In genomic region chr15:72487070-72487797, GRCh38 we compare ENCODE assay signal across 1 cellular context.
TF ChIP-seq lines count a peak whose summit lies in the region.

No MANE protein-coding gene starts in this region.

TF ChIP-seq in IMR-90, 13 proteins besides CTCF, POLR2A, EP300 and RAD21 (continued from another document):
- TF ChIP-seq USF2 (IDR thresholded peaks at IDR 0.05; ENCODE audit: low read depth, low read length) = no peak
- no peak for TF ChIP-seq CEBPB (IDR thresholded peaks at IDR 0.05; ENCODE audit: low read depth, low read length)
- no peak for TF ChIP-seq CHD1 (IDR thresholded peaks at IDR 0.05; ENCODE audit: low read depth, low read length)
- TF ChIP-seq RFX5 (IDR thresholded peaks at IDR 0.05; ENCODE audit: low read depth, low read length) = no peak
- no peak for TF ChIP-seq MXI1 (IDR thresholded peaks at IDR 0.05; ENCODE audit: borderline replicate concordance, low read depth, low read length)
- no peak for TF ChIP-seq BHLHE40 (IDR thresholded peaks at IDR 0.05; ENCODE audit: low read depth, low read length)
- no peak for TF ChIP-seq MAZ (IDR thresholded peaks at IDR 0.05; ENCODE audit: borderline replicate concordance, low read depth, low read length)
